Comparison of ENCODE assay signal across 9 cellular contexts in the genomic region with DNA sequence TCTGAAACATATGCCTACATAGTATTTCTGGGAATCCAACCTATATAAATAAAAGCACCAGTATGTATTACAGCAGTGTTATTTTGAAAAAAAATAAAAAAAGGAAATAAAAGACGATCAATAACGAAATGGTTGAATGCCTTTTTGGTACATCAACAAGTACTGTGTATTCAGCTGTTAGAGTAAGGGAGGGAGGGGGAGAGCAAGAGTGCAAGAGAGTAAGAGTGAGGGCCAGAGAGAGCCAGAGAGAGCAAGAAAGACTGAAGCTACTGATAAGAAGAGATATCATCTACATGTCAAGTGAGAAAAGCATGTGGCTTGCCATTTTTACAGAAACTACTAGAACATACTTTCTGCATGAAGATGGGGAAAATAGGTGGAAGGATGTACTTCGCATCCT. TPM values are rescaled to one million over a fixed set of nuclear protein-coding genes. Genes with fewer than 3 reads are reported as not detected.
DNase-seq lines count a peak whose midpoint lies in the region; ATAC-seq and TF ChIP-seq lines count a peak whose summit lies in the region.
"Had no signal": no experiment of that assay in that cellular context is flagged by ENCODE, and none has a peak within 500 bp of the region (broad histone marks: within the 10 kb centered on the region; RNA-seq: fewer than 3 reads in every experiment).

No MANE protein-coding gene starts in this region.

- POLR2A ChIA-PET in activated naive CD8-positive, alpha-beta T cell treated with anti-CD3 and anti-CD28 coated beads, Interleukin-2, amount 10 ng/mL, durations not matched to agents 7 days and 5 days (lab: Charles Lee): no interaction called here

- H3K4me1 Mint-ChIP-seq in T-helper 1 cell treated with Interleukin-12 subunit alpha and Interleukin-12 subunit beta and Interleukin-4 antibody, amounts not matched to agents 30 μg/mL and 1 μg/mL, for 36 hours (ENCODE audit: low read depth): peaks cover 14% of the 10 kb centered on the region
- H3K4me1 Mint-ChIP-seq in activated naive CD8-positive, alpha-beta T cell treated with anti-CD3 and anti-CD28 coated beads, Interleukin-2, amount 10 ng/mL, durations not matched to agents 7 days and 5 days: peaks cover 13% of the 10 kb centered on the region
- peaks cover 8% of the 10 kb centered on the region for H3K4me1 Mint-ChIP-seq in osteocyte (ENCODE audit: unreplicated experiment)

- H3K36me3 Mint-ChIP-seq in T-helper 1 cell treated with Interleukin-12 subunit alpha and Interleukin-12 subunit beta and Interleukin-4 antibody, amounts not matched to agents 30 μg/mL and 1 μg/mL, for 36 hours (ENCODE audit: low read depth): no peaks in the 10 kb centered on the region
- H3K36me3 Mint-ChIP-seq in activated naive CD8-positive, alpha-beta T cell treated with anti-CD3 and anti-CD28 coated beads, Interleukin-2, amount 10 ng/mL, durations not matched to agents 7 days and 5 days: peaks cover 6% of the 10 kb centered on the region
- H3K36me3 Mint-ChIP-seq in osteocyte (ENCODE audit: unreplicated experiment): peaks cover 2% of the 10 kb centered on the region

- no peak for TF ChIP-seq CTCF in osteocyte (IDR thresholded peaks at IDR 0.05)

- no peak overlapping the region for H3K27ac Mint-ChIP-seq in T-helper 1 cell treated with Interleukin-12 subunit alpha and Interleukin-12 subunit beta and Interleukin-4 antibody, amounts not matched to agents 30 μg/mL and 1 μg/mL, for 36 hours
- no peak overlapping the region for H3K27ac Mint-ChIP-seq in activated naive CD8-positive, alpha-beta T cell treated with anti-CD3 and anti-CD28 coated beads, Interleukin-2, amount 10 ng/mL, durations not matched to agents 7 days and 5 days
- no peak overlapping the region for H3K27ac Mint-ChIP-seq in osteocyte (ENCODE audit: unreplicated experiment)

- no peaks in the 10 kb centered on the region for H3K9me3 Mint-ChIP-seq in T-helper 1 cell treated with Interleukin-12 subunit alpha and Interleukin-12 subunit beta and Interleukin-4 antibody, amounts not matched to agents 30 μg/mL and 1 μg/mL, for 36 hours
- H3K9me3 Mint-ChIP-seq in activated naive CD8-positive, alpha-beta T cell treated with anti-CD3 and anti-CD28 coated beads, Interleukin-2, amount 10 ng/mL, durations not matched to agents 7 days and 5 days: no peaks in the 10 kb centered on the region
- H3K9me3 Mint-ChIP-seq in osteocyte (ENCODE audit: unreplicated experiment): peaks cover 4% of the 10 kb centered on the region

- peak overlapping the region; percentile 93 for H3K4me3 Mint-ChIP-seq in T-helper 1 cell treated with Interleukin-12 subunit alpha and Interleukin-12 subunit beta and Interleukin-4 antibody, amounts not matched to agents 30 μg/mL and 1 μg/mL, for 36 hours
- H3K4me3 Mint-ChIP-seq in activated naive CD8-positive, alpha-beta T cell treated with anti-CD3 and anti-CD28 coated beads, Interleukin-2, amount 10 ng/mL, durations not matched to agents 7 days and 5 days: peak overlapping the region; percentile 98
- peak overlapping the region; percentile 87 for H3K4me3 Mint-ChIP-seq in osteocyte (ENCODE audit: unreplicated experiment)

- DNase-seq in T-helper 1 cell (no peak), NCI-H2107 treated with DMSO at 0.1 percent for 48 hours (lab: John Stamatoyannopoulos, UW; ENCODE audit: unreplicated experiment) (peak; percentile 77), osteocyte (ENCODE audit: extremely low spot score, unreplicated experiment) (no peak), C1 segment of cervical spinal cord (lab: John Stamatoyannopoulos, UW) (no peak), NOMO-1 (lab: John Stamatoyannopoulos, UW; ENCODE audit: unreplicated experiment in 2 of 2) (no peak)
- no peak for DNase-seq in activated naive CD8-positive, alpha-beta T cell treated with anti-CD3 and anti-CD28 coated beads, Interleukin-2, amount 10 ng/mL, durations not matched to agents 7 days and 5 days
- DNase-seq: COR-L47 had no signal

- ATAC-seq in activated naive CD8-positive, alpha-beta T cell treated with anti-CD3 and anti-CD28 coated beads, Interleukin-2, amount 10 ng/mL, durations not matched to agents 7 days and 5 days (ENCODE audit: low read depth): no peak
- ATAC-seq in GM21515 (IDR thresholded peaks at IDR 0.05; ENCODE audit: unreplicated experiment): no peak

- H3K27me3 Mint-ChIP-seq in T-helper 1 cell treated with Interleukin-12 subunit alpha and Interleukin-12 subunit beta and Interleukin-4 antibody, amounts not matched to agents 30 μg/mL and 1 μg/mL, for 36 hours (ENCODE audit: low read depth): no peaks in the 10 kb centered on the region
- H3K27me3 Mint-ChIP-seq in activated naive CD8-positive, alpha-beta T cell treated with anti-CD3 and anti-CD28 coated beads, Interleukin-2, amount 10 ng/mL, durations not matched to agents 7 days and 5 days: no peaks in the 10 kb centered on the region
- no peaks in the 10 kb centered on the region for H3K27me3 Mint-ChIP-seq in osteocyte (ENCODE audit: unreplicated experiment)

RNA-seq across cellular contexts. Expression of a gene that starts 1.8 kb away (rescaled TPM):
- total RNA-seq in activated naive CD8-positive, alpha-beta T cell treated with anti-CD3 and anti-CD28 coated beads, Interleukin-2, amount 10 ng/mL, durations not matched to agents 7 days and 5 days: 10 to 100 TPM in 1 of 2 experiments, 1 to 10 TPM in 1; 9.9 to 11.5 TPM
- total RNA-seq in osteocyte: 7.4 TPM in 2 replicates
